ENCODE assay signal across 9 cellular contexts in the genomic region with DNA sequence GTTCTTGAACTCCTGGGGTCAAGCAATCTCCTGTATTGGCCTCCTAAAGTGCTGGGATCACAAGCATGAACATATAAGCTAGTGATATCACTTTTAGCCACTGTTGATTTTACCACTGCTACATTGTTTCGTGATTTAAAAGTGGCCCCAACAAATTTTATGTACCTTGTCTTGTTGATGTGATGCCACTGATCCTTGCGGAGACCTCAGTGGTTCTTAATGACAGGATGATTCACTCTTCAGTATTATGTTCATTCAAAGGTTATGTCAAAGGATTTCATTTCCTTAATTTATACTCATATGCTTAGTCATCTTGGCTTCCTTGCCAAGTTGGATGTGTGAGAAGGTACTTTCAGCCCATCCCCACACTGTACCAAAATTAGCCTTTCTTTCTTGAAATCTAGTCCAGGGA. TPM values are rescaled to one million over a fixed set of nuclear protein-coding genes. Genes with fewer than 3 reads are reported as not detected.
DNase-seq lines count a peak whose midpoint lies in the region; ATAC-seq and TF ChIP-seq lines count a peak whose summit lies in the region.
"Had no signal": no experiment of that assay in that cellular context is flagged by ENCODE, and none has a peak within 500 bp of the region (broad histone marks: within the 10 kb centered on the region; RNA-seq: fewer than 3 reads in every experiment).

No MANE protein-coding gene starts in this region.

- TF ChIP-seq CTCF in activated B cell treated with CpG ODN at 0.5 μM for 24 hours (IDR thresholded peaks at IDR 0.05) (no peak), left lung (IDR thresholded peaks at IDR 0.05) (no peak)

- no peak overlapping the region for H3K27ac ChIP-seq in CD4-positive, alpha-beta memory T cell (ENCODE audit: low read depth, low read length)
- H3K27ac ChIP-seq in left lung = no peak overlapping the region
- H3K27ac ChIP-seq: gastroesophageal sphincter had no signal

- peak overlapping the region in 6 of 8 donors; percentile 16 to 52 (median 36) for H3K4me3 Mint-ChIP-seq in CD4-positive, alpha-beta memory T cell
- no peak overlapping the region for H3K4me3 Mint-ChIP-seq in activated B cell treated with CpG ODN at 0.5 μM for 24 hours

- peak overlapping the region in 4 of 7 donors; percentile 13 to 67 (median 42) for H3K27ac Mint-ChIP-seq in CD4-positive, alpha-beta memory T cell
- H3K27ac Mint-ChIP-seq in activated B cell treated with CpG ODN at 0.5 μM for 24 hours = peak overlapping the region; percentile 15

- H3K4me1 Mint-ChIP-seq in CD4-positive, alpha-beta memory T cell = peaks cover 61 to 92% (median 84%) of the 10 kb centered on the region in 4 donors
- H3K4me1 Mint-ChIP-seq in activated B cell treated with CpG ODN at 0.5 μM for 24 hours = peaks cover 83% of the 10 kb centered on the region

- peak in 1 of 5 donors; percentile 35 for DNase-seq in CD4-positive, alpha-beta memory T cell
- no peak for DNase-seq in activated B cell treated with CpG ODN at 0.5 μM for 24 hours
- DNase-seq in left lung = no peak
- no peak for DNase-seq in pons (ENCODE audit: low spot score)
- no peak for DNase-seq in DMS153 (lab: John Stamatoyannopoulos, UW)

- H3K27me3 ChIP-seq in CD4-positive, alpha-beta memory T cell (ENCODE audit: insufficient read depth, low read length) = no peaks in the 10 kb centered on the region
- no peaks in the 10 kb centered on the region for H3K27me3 ChIP-seq in left lung
- H3K27me3 ChIP-seq: gastroesophageal sphincter had no signal

- peaks cover 87% of the 10 kb centered on the region for H3K4me1 ChIP-seq in CD4-positive, alpha-beta memory T cell (ENCODE audit: insufficient read depth, low read length)
- H3K4me1 ChIP-seq in left lung = peaks cover 0 to 10% of the 10 kb centered on the region in 2 donors
- H3K4me1 ChIP-seq: gastroesophageal sphincter had no signal

- peaks cover 45 to 57% of the 10 kb centered on the region in 2 donors for H3K36me3 Mint-ChIP-seq in CD4-positive, alpha-beta memory T cell
- H3K36me3 Mint-ChIP-seq in activated B cell treated with CpG ODN at 0.5 μM for 24 hours (ENCODE audit: low read depth) = peaks cover 23% of the 10 kb centered on the region

- ATAC-seq in HG03432 (IDR thresholded peaks at IDR 0.05; ENCODE audit: unreplicated experiment) = peak; percentile 41
- ATAC-seq in activated B cell treated with CpG ODN at 0.5 μM for 24 hours (ENCODE audit: low read depth) = peak; percentile 76
- ATAC-seq in left lung = peak; percentile 47
- ATAC-seq in HG03469 (IDR thresholded peaks at IDR 0.05; ENCODE audit: unreplicated experiment) = no peak
- no peak for ATAC-seq in HG02885 (IDR thresholded peaks at IDR 0.05; ENCODE audit: poor library complexity, unreplicated experiment)
- ATAC-seq: gastroesophageal sphincter had no signal

- no peaks in the 10 kb centered on the region for H3K36me3 ChIP-seq in CD4-positive, alpha-beta memory T cell (ENCODE audit: insufficient read depth, low read length)
- no peaks in the 10 kb centered on the region for H3K36me3 ChIP-seq in left lung
- H3K36me3 ChIP-seq: gastroesophageal sphincter had no signal

- peaks cover 0 to 7% (median 0%) of the 10 kb centered on the region in 8 donors for H3K9me3 Mint-ChIP-seq in CD4-positive, alpha-beta memory T cell
- peaks cover 4% of the 10 kb centered on the region for H3K9me3 Mint-ChIP-seq in activated B cell treated with CpG ODN at 0.5 μM for 24 hours

- no peaks in the 10 kb centered on the region for H3K9me3 ChIP-seq in CD4-positive, alpha-beta memory T cell (ENCODE audit: control insufficient read depth in 1 of 2, low read length in 2 of 2)
- H3K9me3 ChIP-seq in left lung = no peaks in the 10 kb centered on the region
- H3K9me3 ChIP-seq: gastroesophageal sphincter had no signal

- intact Hi-C loops in CD4-positive, alpha-beta memory T cell (cut with micrococcal nuclease) = loop anchor here (2.0 kb wide), 1 partner anchor 15 kb away; no protein-coding TSS in a partner anchor
- intact Hi-C loops in activated B cell treated with CpG ODN at 0.5 μM for 24 hours (cut with micrococcal nuclease) (loop anchor here (1.0 to 5.0 kb wide), 5 partner anchors 8 to 1121 kb away; a partner anchor contains a TSS), left lung (cut with DNase I) (no loop called here)

- POLR2A ChIA-PET in CD4-positive, alpha-beta memory T cell (lab: Charles Lee; ENCODE audit: partially characterized antibody) = no interaction called here
- POLR2A ChIA-PET in activated B cell treated with CpG ODN at 0.5 μM for 24 hours (lab: Charles Lee) = interaction anchor here (0.8 to 1.4 kb wide), 2 partner anchors 10 to 537 kb away, joined by 3 to 4 read pairs; no protein-coding TSS in a partner anchor

- H3K4me3 ChIP-seq in CD4-positive, alpha-beta memory T cell (ENCODE audit: low read length in 2 of 2) = no peak overlapping the region
- no peak overlapping the region for H3K4me3 ChIP-seq in left lung
- H3K4me3 ChIP-seq: gastroesophageal sphincter had no signal

- H3K27me3 Mint-ChIP-seq in CD4-positive, alpha-beta memory T cell = no peaks in the 10 kb centered on the region
- no peaks in the 10 kb centered on the region for H3K27me3 Mint-ChIP-seq in activated B cell treated with CpG ODN at 0.5 μM for 24 hours

- CTCF ChIA-PET in CD4-positive, alpha-beta memory T cell (lab: Charles Lee; ENCODE audit: partially characterized antibody) = no interaction called here
- CTCF ChIA-PET in activated B cell treated with CpG ODN at 0.5 μM for 24 hours (lab: Charles Lee) = interaction anchor here (1.2 kb wide), 1 partner anchor 12 kb away, joined by 3 read pairs; a partner anchor contains a TSS

RNA-seq across cellular contexts. Expression of a gene that starts 12.1 kb away (rescaled TPM):
- 100 to 1,000 TPM; 128 to 131 TPM for total RNA-seq in CD4-positive, alpha-beta memory T cell
- polyA plus RNA-seq in CD4-positive, alpha-beta memory T cell = 100 to 1,000 TPM in 1 of 2 donors, 10 to 100 TPM in 1; 75.8 to 132 TPM
- 30.0 and 33.0 TPM in 2 replicates for total RNA-seq in activated B cell treated with CpG ODN at 0.5 μM for 24 hours
- 10 to 100 TPM; 22.4 to 37.1 TPM for total RNA-seq in left lung

Comparison
In these comparisons a context has a peak if more than half of its experiments do, and no peak if none do; other contexts are left out.
1. ATAC-seq: peak in HG03432 (single experiment), activated B cell treated with CpG ODN at 0.5 μM for 24 hours (single experiment) and left lung (single experiment); none in HG03469 (single experiment) and HG02885 (single experiment).
2. intact Hi-C loops: an anchor here in CD4-positive, alpha-beta memory T cell (2.0 kb wide) and activated B cell treated with CpG ODN at 0.5 μM for 24 hours (1.0 to 5.0 kb wide); none called in left lung.